ENCODE assay signal across 8 cellular contexts in the genomic region with DNA sequence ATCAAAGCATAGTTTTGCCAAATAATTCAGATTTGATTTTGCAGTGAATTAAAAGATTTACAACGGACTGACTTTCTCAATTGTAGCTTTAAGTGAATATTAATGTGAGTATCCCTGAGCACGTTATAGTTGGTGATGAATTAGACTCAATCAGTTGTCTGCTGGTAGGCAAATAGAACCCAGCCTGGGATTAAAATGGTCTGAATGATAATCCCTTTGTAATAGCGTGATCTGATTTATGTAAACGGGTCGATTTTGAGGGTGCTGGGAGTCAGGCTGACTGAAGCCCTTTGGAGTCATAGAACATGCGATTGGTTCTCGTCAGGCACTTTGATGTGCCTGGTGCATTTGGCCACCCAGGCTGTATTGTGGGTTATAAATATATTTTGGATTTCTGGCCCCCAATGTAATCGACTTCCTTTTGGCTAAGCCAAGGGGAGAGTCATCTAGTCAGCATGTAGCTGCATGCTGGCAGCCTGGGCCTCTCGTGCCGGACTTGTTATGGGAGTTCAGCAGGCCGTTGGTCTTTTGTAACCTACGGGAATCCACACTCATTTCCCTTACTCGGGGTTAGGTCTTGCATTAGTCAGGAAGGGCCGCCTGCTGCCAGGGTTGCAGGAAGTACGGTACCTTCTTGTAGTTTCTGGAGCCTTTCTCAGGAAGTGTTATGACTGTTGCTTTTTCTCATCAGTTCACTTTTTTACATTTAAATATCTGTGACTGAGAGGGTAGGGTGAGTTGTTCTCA. TPM values are rescaled to one million over a fixed set of nuclear protein-coding genes. Genes with fewer than 3 reads are reported as not detected.
A peak's percentile ranks its signal among the peaks of the same experiment; 100 is the strongest.
DNase-seq lines count a peak whose midpoint lies in the region; ATAC-seq and TF ChIP-seq lines count a peak whose summit lies in the region.

No MANE protein-coding gene starts in this region.

- H3K36me3 ChIP-seq in heart left ventricle (peaks cover 0 to 15% (median 0%) of the 10 kb centered on the region in 9 donors), smooth muscle cell (ENCODE audit: low read depth) (no peaks in the 10 kb centered on the region), H7 (replicated peaks; ENCODE audit: control insufficient read depth, insufficient read depth, low read length) (no peaks in the 10 kb centered on the region; the same call in 1 of the 2 replicates)

- H3K36me3 Mint-ChIP-seq in activated naive CD4-positive, alpha-beta T cell treated with anti-CD3 and anti-CD28 coated beads, Interleukin-2, amount 50 U/mL, for 24 hours = peaks cover 18% of the 10 kb centered on the region

- H3K9ac ChIP-seq in smooth muscle cell (ENCODE audit: low read depth) = peak overlapping the region; percentile 26

- TF ChIP-seq CTCF in heart left ventricle (IDR thresholded peaks at IDR 0.05) = no peak
- no peak for TF ChIP-seq CTCF in smooth muscle cell (IDR thresholded peaks at IDR 0.05; ENCODE audit: borderline replicate concordance, insufficient read depth, poor library complexity, severe bottlenecking)

- intact Hi-C loops in heart left ventricle (cut with DNase I) = loop anchor here in 4 of 10 donors (5.0 kb wide), 2 partner anchors 33 to 38 kb away; no protein-coding TSS in a partner anchor

- H3K4me3 Mint-ChIP-seq in activated naive CD4-positive, alpha-beta T cell treated with anti-CD3 and anti-CD28 coated beads, Interleukin-2, amount 50 U/mL, for 24 hours = peak overlapping the region; percentile 85

- no peak overlapping the region for H2AFZ ChIP-seq in smooth muscle cell (ENCODE audit: low read depth)

- ATAC-seq in GM19023 (IDR thresholded peaks at IDR 0.05; ENCODE audit: unreplicated experiment) (peak; percentile 42), heart left ventricle (peak; percentile 61 to 87 (median 78)), HG02852 (IDR thresholded peaks at IDR 0.05; ENCODE audit: unreplicated experiment) (no peak), GM21528 (IDR thresholded peaks at IDR 0.05; ENCODE audit: low FRiP score, unreplicated experiment) (no peak)

- 45 to 53% (median 48%) methylated on average over 15 of the region's 15 CpGs for WGBS in heart left ventricle, 4 donors
- 28% methylated on average over 15 of the region's 15 CpGs for WGBS in smooth muscle cell (ENCODE audit: low lambda C conversion rate)

- no peaks in the 10 kb centered on the region for H3K9me3 ChIP-seq in heart left ventricle
- H3K9me3 ChIP-seq in smooth muscle cell (replicated peaks; ENCODE audit: low read depth) = no peaks in the 10 kb centered on the region

- peaks cover 49% of the 10 kb centered on the region for H3F3A ChIP-seq in smooth muscle cell (ENCODE audit: low read depth)

- peaks cover 94% of the 10 kb centered on the region for H3K79me2 ChIP-seq in smooth muscle cell (ENCODE audit: low read depth)

- peaks cover 42% of the 10 kb centered on the region for H4K20me1 ChIP-seq in smooth muscle cell (ENCODE audit: low read depth)

- no peaks in the 10 kb centered on the region for H3K9me3 Mint-ChIP-seq in activated naive CD4-positive, alpha-beta T cell treated with anti-CD3 and anti-CD28 coated beads, Interleukin-2, amount 50 U/mL, for 24 hours

- DNase-seq in MV-4-11 (lab: John Stamatoyannopoulos, UW) = peak; percentile 97
- DNase-seq in heart left ventricle = peak; percentile 68 to 89 (median 78)
- DNase-seq in smooth muscle cell (lab: John Stamatoyannopoulos, UW; ENCODE audit: unreplicated experiment) = peak; percentile 19
- no peak for DNase-seq in H7

- no peak for TF ChIP-seq POLR2A in heart left ventricle (IDR thresholded peaks at IDR 0.05)

- H3K27ac Mint-ChIP-seq in activated naive CD4-positive, alpha-beta T cell treated with anti-CD3 and anti-CD28 coated beads, Interleukin-2, amount 50 U/mL, for 24 hours = peak overlapping the region; percentile 99

- H3K27ac ChIP-seq in heart left ventricle = peak overlapping the region; percentile 22 to 98 (median 71)
- H3K27ac ChIP-seq in smooth muscle cell (ENCODE audit: low read depth) = peak overlapping the region; percentile 84

- peak overlapping the region; percentile 68 for H3K4me2 ChIP-seq in smooth muscle cell

- H3K4me1 Mint-ChIP-seq in activated naive CD4-positive, alpha-beta T cell treated with anti-CD3 and anti-CD28 coated beads, Interleukin-2, amount 50 U/mL, for 24 hours = peaks cover 85% of the 10 kb centered on the region

- no peaks in the 10 kb centered on the region for H3K27me3 ChIP-seq in heart left ventricle
- H3K27me3 ChIP-seq in smooth muscle cell (ENCODE audit: low read depth) = no peaks in the 10 kb centered on the region
- no peaks in the 10 kb centered on the region for H3K27me3 ChIP-seq in H7 (ENCODE audit: control insufficient read depth, insufficient read depth, low read length)

- peaks cover 20 to 100% (median 85%) of the 10 kb centered on the region in 12 donors for H3K4me1 ChIP-seq in heart left ventricle
- peaks cover 41% of the 10 kb centered on the region for H3K4me1 ChIP-seq in smooth muscle cell (ENCODE audit: low read depth)

- peak overlapping the region in 1 of 12 donors; percentile 12 for H3K4me3 ChIP-seq in heart left ventricle
- H3K4me3 ChIP-seq in smooth muscle cell = no peak overlapping the region
- no peak overlapping the region for H3K4me3 ChIP-seq in H7 (ENCODE audit: insufficient read depth, low read depth, low read length)

- H3K27me3 Mint-ChIP-seq in activated naive CD4-positive, alpha-beta T cell treated with anti-CD3 and anti-CD28 coated beads, Interleukin-2, amount 50 U/mL, for 24 hours = no peaks in the 10 kb centered on the region

RNA-seq across cellular contexts. Expression of gene PGS1, which starts 5.4 kb away (rescaled TPM):
- total RNA-seq in heart left ventricle (10 to 100 TPM; 14.2 to 32.8 (median 17.3) TPM), smooth muscle cell (29.5 and 29.9 TPM in 2 replicates)
- polyA plus RNA-seq in heart left ventricle (10 to 100 TPM; 11.9 to 24.6 TPM), smooth muscle cell (22.6 and 37.8 TPM in 2 replicates)
- 63.7 and 71.8 TPM in 2 replicates for total RNA-seq in H7 (2014; rRNA removed; shearing (Covaris generic))

RNA-seq across cellular contexts. Expression of gene SOCS3, which starts 24.0 kb away (rescaled TPM):
- total RNA-seq in heart left ventricle = 100 to 1,000 TPM in 1 of 9 donors, 10 to 100 TPM in 5, 1 to 10 TPM in 3; 4.6 to 134 (median 18.4) TPM
- polyA plus RNA-seq in heart left ventricle = 10 to 100 TPM; 15.2 to 15.9 TPM
- 116 and 172 TPM in 2 replicates for total RNA-seq in smooth muscle cell
- 201 and 310 TPM in 2 replicates for polyA plus RNA-seq in smooth muscle cell
- 13.3 and 26.9 TPM in 2 replicates for total RNA-seq in H7 (2014; rRNA removed; shearing (Covaris generic))

Comparison
In these comparisons a context has a peak if more than half of its experiments do, and no peak if none do; other contexts are left out.
1. ATAC-seq: peak in GM19023 (single experiment) and heart left ventricle (4 of 4); none in HG02852 (single experiment) and GM21528 (single experiment).